Comparison of ENCODE assay signal across 23 cellular contexts in genomic region chr18:78809845-78810244, GRCh38.
"Had no signal": no experiment of that assay in that cellular context is flagged by ENCODE, and none has a peak within 500 bp of the region (broad histone marks: within the 10 kb centered on the region; RNA-seq: fewer than 3 reads in every experiment).

No MANE protein-coding gene starts in this region.

- H3K4me3 ChIP-seq: breast epithelium had no signal

- H3K27ac ChIP-seq: breast epithelium, VCaP had no signal

- H3K4me1 Mint-ChIP-seq: activated naive CD4-positive, alpha-beta T cell treated with anti-CD3 and anti-CD28 coated beads, Interleukin-2, amount 50 U/mL, for 24 hours; T-cell had no signal

- H3K36me3 ChIP-seq: breast epithelium had no signal

- H3K36me3 Mint-ChIP-seq: activated naive CD4-positive, alpha-beta T cell treated with anti-CD3 and anti-CD28 coated beads, Interleukin-2, amount 50 U/mL, for 24 hours; T-cell had no signal

- DNase-seq: activated CD4-positive, CD25-positive, alpha-beta regulatory T cell; activated CD8-positive, alpha-beta memory T cell treated with anti-CD3 and anti-CD28 coated beads, Interleukin-2, amount 50 U/mL, for 4 hours; activated CD8-positive, alpha-beta T cell treated with anti-CD3 and anti-CD28 coated beads for 36 hours; activated naive CD4-positive, alpha-beta T cell; activated T-cell treated with anti-CD3 and anti-CD28 coated beads, Interleukin-2, amount 50 U/mL, for 72 hours; caudate nucleus; KG1; NCI-H1048; NCI-H146; NCI-H1930; NCI-H2171; NCI-H2227 treated with DMSO at 0.1 percent for 48 hours; NCI-H446 treated with DMSO at 0.1 percent for 48 hours; NCI-H524 treated with DMSO at 0.1 percent for 48 hours; NCI-H748 treated with DMSO at 0.1 percent for 48 hours; SIG-M5; T-cell; T-helper 2 cell; T1000 had no signal

- H3K4me1 ChIP-seq: breast epithelium had no signal

- H3K4me3 Mint-ChIP-seq: activated CD8-positive, alpha-beta T cell treated with anti-CD3 and anti-CD28 coated beads for 36 hours; activated naive CD4-positive, alpha-beta T cell treated with anti-CD3 and anti-CD28 coated beads, Interleukin-2, amount 50 U/mL, for 24 hours; activated T-cell treated with anti-CD3 and anti-CD28 coated beads, Interleukin-2, amount 50 U/mL, for 72 hours; T-cell had no signal

- ATAC-seq: activated CD8-positive, alpha-beta T cell treated with anti-CD3 and anti-CD28 coated beads for 36 hours; activated T-cell treated with anti-CD3 and anti-CD28 coated beads, Interleukin-2, amount 50 U/mL, for 72 hours; T-cell had no signal

- H3K27ac Mint-ChIP-seq: activated CD8-positive, alpha-beta T cell treated with anti-CD3 and anti-CD28 coated beads for 36 hours; activated naive CD4-positive, alpha-beta T cell treated with anti-CD3 and anti-CD28 coated beads, Interleukin-2, amount 50 U/mL, for 24 hours; activated T-cell treated with anti-CD3 and anti-CD28 coated beads, Interleukin-2, amount 50 U/mL, for 72 hours; activated T-helper 2 cell treated with anti-CD3 and anti-CD28 coated beads, Interferon-gamma antibody, Interleukin-2, Interleukin-4, amounts not matched to agents 10 μg/mL and 5 μg/mL and 100 μg/mL, durations not matched to agents 14 hours and 24 hours and 36 hours; T-cell had no signal
